In the genomic region with DNA sequence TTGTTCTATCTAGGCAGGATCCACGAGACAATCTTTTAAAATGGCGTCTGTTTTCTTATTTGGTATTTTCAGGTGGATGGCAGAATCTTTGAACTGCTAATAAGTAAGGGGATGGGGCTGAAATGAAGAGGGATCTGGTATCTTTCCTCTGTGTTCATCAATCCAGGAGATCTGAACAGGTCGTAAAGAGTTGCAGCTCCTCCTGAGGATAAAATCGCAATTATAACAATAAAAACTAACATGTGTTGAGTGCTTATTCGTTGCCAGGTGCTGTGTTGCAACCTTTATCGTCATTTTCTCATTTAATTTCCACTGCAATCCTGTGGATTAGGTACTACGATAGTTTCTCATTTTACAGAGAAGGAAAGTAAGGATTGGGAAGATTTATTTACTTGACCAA, we compare ENCODE assay signal across 19 cellular contexts.
"Had no signal": no experiment of that assay in that cellular context is flagged by ENCODE, and none has a peak within 500 bp of the region (broad histone marks: within the 10 kb centered on the region; RNA-seq: fewer than 3 reads in every experiment).

No MANE protein-coding gene starts in this region.

- H3K4me1 ChIP-seq: colonic mucosa had no signal

- ATAC-seq: activated CD8-positive, alpha-beta T cell treated with anti-CD3 and anti-CD28 coated beads for 36 hours; heart left ventricle had no signal

- H3K27ac Mint-ChIP-seq: activated B cell treated with CpG ODN at 0.5 μM for 24 hours; activated CD8-positive, alpha-beta T cell treated with anti-CD3 and anti-CD28 coated beads for 36 hours; activated naive CD8-positive, alpha-beta T cell treated with anti-CD3 and anti-CD28 coated beads, Interleukin-2, amount 10 ng/mL, durations not matched to agents 7 days and 5 days; activated T-cell treated with anti-CD3 and anti-CD28 coated beads, Interleukin-2, amount 50 U/mL, for 24 hours; activated T-helper 2 cell treated with anti-CD3 and anti-CD28 coated beads, Interferon-gamma antibody, Interleukin-2, Interleukin-4, amounts not matched to agents 10 μg/mL and 5 μg/mL and 100 μg/mL, durations not matched to agents 14 hours and 24 hours and 36 hours had no signal

- H3K4me3 ChIP-seq: colonic mucosa, heart left ventricle, left ventricle myocardium inferior, thyroid gland had no signal

- DNase-seq: activated B cell treated with CpG ODN at 0.5 μM for 24 hours; activated CD4-positive, alpha-beta T cell treated with anti-CD3 and anti-CD28 coated beads for 4 hours; activated CD8-positive, alpha-beta T cell treated with anti-CD3 and anti-CD28 coated beads for 36 hours; activated naive CD4-positive, alpha-beta T cell treated with Interleukin-2 at 50 U/mL for 16 hours; activated naive CD8-positive, alpha-beta T cell treated with anti-CD3 and anti-CD28 coated beads, Interleukin-2, amount 10 ng/mL, durations not matched to agents 7 days and 5 days; activated T-cell treated with anti-CD3 and anti-CD28 coated beads, Interleukin-2, amount 50 U/mL, for 24 hours; brain microvascular endothelial cell; colonic mucosa; erythroblast; heart left ventricle; kidney; left ventricle myocardium inferior; mammary epithelial cell; naive B cell; stimulated activated CD4-positive, alpha-beta T cell treated with anti-CD3 and anti-CD28 coated beads, Interleukin-1b, Interleukin-23, amount 100 ng/mL, for 48 hours; stimulated activated naive CD4-positive, alpha-beta T cell treated with Interleukin-2 at 50 U/mL for 16 hours; thyroid gland had no signal

- H3K36me3 ChIP-seq: brain microvascular endothelial cell, colonic mucosa, heart left ventricle, left ventricle myocardium inferior, thyroid gland had no signal

- H3K36me3 Mint-ChIP-seq: activated naive CD8-positive, alpha-beta T cell treated with anti-CD3 and anti-CD28 coated beads, Interleukin-2, amount 10 ng/mL, durations not matched to agents 7 days and 5 days; naive B cell had no signal

- H3K27me3 ChIP-seq: brain microvascular endothelial cell, thyroid gland had no signal

- H3K4me3 Mint-ChIP-seq: activated B cell treated with CpG ODN at 0.5 μM for 24 hours; activated CD8-positive, alpha-beta T cell treated with anti-CD3 and anti-CD28 coated beads for 36 hours; activated naive CD8-positive, alpha-beta T cell treated with anti-CD3 and anti-CD28 coated beads, Interleukin-2, amount 10 ng/mL, durations not matched to agents 7 days and 5 days; activated T-cell treated with anti-CD3 and anti-CD28 coated beads, Interleukin-2, amount 50 U/mL, for 24 hours had no signal

- H3K27ac ChIP-seq: brain microvascular endothelial cell, colonic mucosa, heart left ventricle, left ventricle myocardium inferior, thyroid gland had no signal

- H3K9me3 Mint-ChIP-seq: activated B cell treated with CpG ODN at 0.5 μM for 24 hours; activated CD8-positive, alpha-beta T cell treated with anti-CD3 and anti-CD28 coated beads for 36 hours; activated naive CD8-positive, alpha-beta T cell treated with anti-CD3 and anti-CD28 coated beads, Interleukin-2, amount 10 ng/mL, durations not matched to agents 7 days and 5 days; activated T-cell treated with anti-CD3 and anti-CD28 coated beads, Interleukin-2, amount 50 U/mL, for 24 hours; activated T-helper 2 cell treated with anti-CD3 and anti-CD28 coated beads, Interferon-gamma antibody, Interleukin-2, Interleukin-4, amounts not matched to agents 10 μg/mL and 5 μg/mL and 100 μg/mL, durations not matched to agents 14 hours and 24 hours and 36 hours; central memory CD8-positive, alpha-beta T cell; naive B cell had no signal
